Comparison of ENCODE assay signal across 22 cellular contexts in genomic region chr19:11246941-11247340, GRCh38. TPM values are rescaled to one million over a fixed set of nuclear protein-coding genes. Genes with fewer than 3 reads are reported as not detected.
"Had no signal": no experiment of that assay in that cellular context is flagged by ENCODE, and none has a peak within 500 bp of the region (broad histone marks: within the 10 kb centered on the region; RNA-seq: fewer than 3 reads in every experiment).

No MANE protein-coding gene starts in this region.

- H3K27ac ChIP-seq: ascending aorta had no signal

- FAIRE-seq: islet of Langerhans, TTC549 had no signal

- ATAC-seq: activated CD4-positive, alpha-beta T cell treated with anti-CD3 and anti-CD28 coated beads for 36 hours; activated T-helper 17 cell treated with anti-CD3 and anti-CD28 coated beads, Interleukin-2, amount 50 U/mL, for 72 hours; left colon; stimulated activated memory B cell treated with anti-CD40 and anti-IgM and Interleukin-4, amounts not matched to agents 10 μg/mL and 1 μg/mL and 100 μg/mL, for 72 hours had no signal

- H3K27me3 ChIP-seq: ascending aorta, right lobe of liver had no signal

- H3K4me3 ChIP-seq: ascending aorta, coronary artery, right lobe of liver had no signal

- H3K9me3 ChIP-seq: ascending aorta, right lobe of liver, SK-N-SH had no signal

- DNase-seq: activated CD4-positive, alpha-beta memory T cell treated with anti-CD3 and anti-CD28 coated beads for 36 hours; activated CD4-positive, alpha-beta T cell treated with anti-CD3 and anti-CD28 coated beads for 36 hours; activated naive CD4-positive, alpha-beta T cell treated with Interleukin-2 at 50 U/mL for 16 hours; activated T-cell treated with anti-CD3 and anti-CD28 coated beads for 4 hours; erythroblast; hippocampal formation; left colon; SK-N-SH; stimulated activated CD4-positive, alpha-beta T cell treated with anti-CD3 and anti-CD28 coated beads, Interleukin-4, amount 100 ng/mL, for 4 hours had no signal

RNA-seq across cellular contexts. Expression of gene ANGPTL8, which starts 7.5 kb away (rescaled TPM):
- total RNA-seq: activated CD4-positive, alpha-beta memory T cell treated with anti-CD3 and anti-CD28 coated beads for 36 hours; activated CD4-positive, alpha-beta T cell treated with anti-CD3 and anti-CD28 coated beads for 36 hours; activated T-helper 17 cell treated with anti-CD3 and anti-CD28 coated beads, Interleukin-2, amount 50 U/mL, for 72 hours; ascending aorta; left colon; mononuclear cell; neural crest cell; pulmonary artery endothelial cell had no signal

RNA-seq across cellular contexts. Expression of gene TSPAN16, which starts 49.0 kb away (rescaled TPM):
- total RNA-seq: activated CD4-positive, alpha-beta memory T cell treated with anti-CD3 and anti-CD28 coated beads for 36 hours; activated CD4-positive, alpha-beta T cell treated with anti-CD3 and anti-CD28 coated beads for 36 hours; activated T-helper 17 cell treated with anti-CD3 and anti-CD28 coated beads, Interleukin-2, amount 50 U/mL, for 72 hours; ascending aorta; left colon; mononuclear cell; neural crest cell; omental fat pad; pulmonary artery endothelial cell; right lobe of liver had no signal
- polyA plus RNA-seq: adipose tissue, SK-N-SH, thymus had no signal
